ENCODE assay signal across 16 cellular contexts in the genomic region with DNA sequence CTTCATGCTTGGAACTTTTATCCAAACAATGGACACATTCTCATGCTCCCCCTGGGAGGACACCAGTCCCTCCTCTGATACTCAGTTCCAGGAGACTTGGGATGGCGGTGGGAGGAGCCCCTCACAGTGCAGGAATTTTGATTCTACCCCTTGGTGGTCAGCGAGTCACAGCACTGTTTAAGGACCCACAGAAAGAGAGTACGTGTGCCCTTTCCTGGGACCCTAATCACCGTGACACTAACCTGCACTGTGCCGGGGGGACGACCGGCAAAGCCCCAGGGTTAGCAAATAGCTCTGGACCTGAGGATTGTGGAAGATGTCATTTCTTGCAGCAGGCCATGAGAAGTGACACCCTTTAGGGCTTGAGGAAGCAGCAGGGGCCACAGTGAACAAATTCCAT. TPM values are rescaled to one million over a fixed set of nuclear protein-coding genes. Genes with fewer than 3 reads are reported as not detected.
DNase-seq lines count a peak whose midpoint lies in the region; ATAC-seq, FAIRE-seq and TF ChIP-seq lines count a peak whose summit lies in the region.
"Had no signal": no experiment of that assay in that cellular context is flagged by ENCODE, and none has a peak within 500 bp of the region (broad histone marks: within the 10 kb centered on the region; RNA-seq: fewer than 3 reads in every experiment).

No MANE protein-coding gene starts in this region.

- no peak for FAIRE-seq in astrocyte (lab: Jason Lieb, UNC)
- FAIRE-seq: HepG2 had no signal

- peak overlapping the region; percentile 40 for H2BK15ac ChIP-seq in neuronal stem cell (ENCODE audit: low read length)

- H3K9me3 ChIP-seq in astrocyte (ENCODE audit: insufficient read depth, low read depth, low read length) = no peaks in the 10 kb centered on the region
- H3K9me3 ChIP-seq in neuronal stem cell (replicated peaks in 1 of 2; ENCODE audit: control insufficient read depth in 2 of 2, insufficient read depth in 1 of 2, low read depth in 1 of 2, low read length in 2 of 2) = no peaks in the 10 kb centered on the region
- H3K9me3 ChIP-seq in tibial artery = no peaks in the 10 kb centered on the region
- H3K9me3 ChIP-seq: BE2C, HAP-1, SJCRH30 had no signal

- peak overlapping the region; percentile 23 for H3K4me3 ChIP-seq in astrocyte (ENCODE audit: insufficient read depth, low read depth, low read length)
- no peak overlapping the region for H3K4me3 ChIP-seq in neuronal stem cell (ENCODE audit: low read length in 2 of 2)
- H3K4me3 ChIP-seq in tibial artery = no peak overlapping the region
- H3K4me3 ChIP-seq: HAP-1, SJCRH30 had no signal

- peak overlapping the region; percentile 15 for H2AK5ac ChIP-seq in neuronal stem cell (ENCODE audit: low read depth, low read length)

- H3K4me2 ChIP-seq in astrocyte (ENCODE audit: low read length) = peak overlapping the region; percentile 79
- no peak overlapping the region for H3K4me2 ChIP-seq in neuronal stem cell (ENCODE audit: insufficient read depth, low read length, poor library complexity, severe bottlenecking)

- H3K27ac ChIP-seq in astrocyte (ENCODE audit: low read depth, low read length) (no peak overlapping the region), foreskin keratinocyte (peak overlapping the region; percentile 93), neuronal stem cell (replicated peaks; ENCODE audit: low read length) (no peak overlapping the region), tibial artery (peak overlapping the region; percentile 6 to 59)

- H2BK120ac ChIP-seq in neuronal stem cell (ENCODE audit: low read depth, low read length) = no peak overlapping the region

- H3K27ac Mint-ChIP-seq in astrocyte (ENCODE audit: unreplicated experiment) = peak overlapping the region; percentile 49

- peak overlapping the region; percentile 69 for H3K18ac ChIP-seq in neuronal stem cell (ENCODE audit: low read length)

- no peak overlapping the region for H2BK5ac ChIP-seq in neuronal stem cell (ENCODE audit: low read length)

- H4K20me1 ChIP-seq in astrocyte (ENCODE audit: insufficient read depth, low read length) = no peaks in the 10 kb centered on the region

- peaks cover 22% of the 10 kb centered on the region for H3K4me1 ChIP-seq in astrocyte (ENCODE audit: insufficient read depth, low read length)
- H3K4me1 ChIP-seq in foreskin keratinocyte = peaks cover 54% of the 10 kb centered on the region
- H3K4me1 ChIP-seq in neuronal stem cell (ENCODE audit: control insufficient read depth in 2 of 2, insufficient read depth in 1 of 2, low read depth in 1 of 2, low read length in 2 of 2) = peaks cover 0 to 19% of the 10 kb centered on the region in 2 donors
- H3K4me1 ChIP-seq in tibial artery = peaks cover 0 to 55% (median 30%) of the 10 kb centered on the region in 4 donors
- H3K4me1 ChIP-seq: BE2C, HAP-1 had no signal

- H4K8ac ChIP-seq in neuronal stem cell (ENCODE audit: low read depth, low read length) = no peak overlapping the region

- peaks cover 58% of the 10 kb centered on the region for H3K4me1 Mint-ChIP-seq in astrocyte (ENCODE audit: low read depth, unreplicated experiment)

- intact Hi-C loops in tibial artery (cut with DNase I; ENCODE audit: low total_unique reads) = no loop called here
- intact Hi-C loops in head of caudate nucleus (cut with DNase I) = no loop called here

- H3K27me3 Mint-ChIP-seq in astrocyte (ENCODE audit: low read depth, unreplicated experiment) = no peaks in the 10 kb centered on the region

- H3K9me3 Mint-ChIP-seq in astrocyte (ENCODE audit: unreplicated experiment) = peaks cover 3% of the 10 kb centered on the region

- H3K4me3 Mint-ChIP-seq in astrocyte (ENCODE audit: unreplicated experiment) = no peak overlapping the region

- no peak overlapping the region for H4K91ac ChIP-seq in neuronal stem cell (ENCODE audit: low read depth, low read length, poor library complexity)

- H3K9ac ChIP-seq in astrocyte (ENCODE audit: low read length) (peak overlapping the region; percentile 17), neuronal stem cell (ENCODE audit: low read depth, low read length, poor library complexity) (no peak overlapping the region)

- DNase-seq in astrocyte (ENCODE audit: low read depth) (no peak), foreskin keratinocyte (no peak), neuronal stem cell (ENCODE audit: low spot score) (no peak), tibial artery (no peak), OCI-M2 (lab: John Stamatoyannopoulos, UW; ENCODE audit: unreplicated experiment) (no peak), head of caudate nucleus (no peak), LoVo (ENCODE audit: low spot score) (no peak)
- DNase-seq: BE2C, DMS 273 treated with DMSO at 0.1 percent for 48 hours, Karpas-422, NCI-H2029 treated with DMSO at 0.1 percent for 48 hours, NCI-H510A treated with DMSO at 0.1 percent for 48 hours had no signal

- H3K4ac ChIP-seq in neuronal stem cell (ENCODE audit: low read length) = no peak overlapping the region

- ATAC-seq in foreskin keratinocyte (no peak), GM19397 (IDR thresholded peaks at IDR 0.05; ENCODE audit: unreplicated experiment) (no peak)
- ATAC-seq: HepG2 had no signal

- H2AFZ ChIP-seq in astrocyte (ENCODE audit: low read depth, low read length) = peak overlapping the region; percentile 67
- no peak overlapping the region for H2AFZ ChIP-seq in neuronal stem cell (ENCODE audit: low read length)

- no peak overlapping the region for H3K23ac ChIP-seq in neuronal stem cell (ENCODE audit: low read depth, low read length, poor library complexity)

- TF ChIP-seq CTCF in astrocyte (IDR thresholded peaks at IDR 0.05; ENCODE audit: insufficient read depth, low read depth, low read length) = no peak
- no peak for TF ChIP-seq CTCF in foreskin keratinocyte (conservative IDR thresholded peaks at IDR 0.05)
- TF ChIP-seq CTCF in tibial artery (IDR thresholded peaks at IDR 0.05) = no peak

- H2BK12ac ChIP-seq in neuronal stem cell (ENCODE audit: low read length) = no peak overlapping the region

- WGBS in neuronal stem cell (ENCODE audit: extremely low coverage in 2 of 2, insufficient read length in 2 of 2, insufficient replicate concordance in 1 of 2), 2 donors = no CpG with 5 or more reads among the region's 7 CpGs

- no peak overlapping the region for H3K14ac ChIP-seq in neuronal stem cell (ENCODE audit: low read length)

- no peaks in the 10 kb centered on the region for H3K36me3 ChIP-seq in astrocyte (ENCODE audit: insufficient read depth, low read length)
- H3K36me3 ChIP-seq in neuronal stem cell (replicated peaks in 1 of 2; ENCODE audit: control insufficient read depth in 2 of 2, insufficient read depth in 2 of 2, low read length in 2 of 2) = no peaks in the 10 kb centered on the region
- no peaks in the 10 kb centered on the region for H3K36me3 ChIP-seq in tibial artery
- H3K36me3 ChIP-seq: BE2C, HAP-1, SJCRH30 had no signal

- no peaks in the 10 kb centered on the region for H3K79me1 ChIP-seq in neuronal stem cell (ENCODE audit: low read depth, low read length)

- H3K36me3 Mint-ChIP-seq in astrocyte (ENCODE audit: low read depth, unreplicated experiment) = peaks cover 13% of the 10 kb centered on the region

- H3K27me3 ChIP-seq in astrocyte (ENCODE audit: insufficient read depth, low read length) (no peaks in the 10 kb centered on the region), foreskin keratinocyte (no peaks in the 10 kb centered on the region), neuronal stem cell (ENCODE audit: control insufficient read depth in 3 of 3, insufficient read depth in 3 of 3, low read depth in 1 of 3, low read length in 3 of 3) (peaks cover 0 to 5% (median 0%) of the 10 kb centered on the region in 3 experiments), tibial artery (no peaks in the 10 kb centered on the region)
- H3K27me3 ChIP-seq: BE2C, SJCRH30 had no signal

- H3K79me2 ChIP-seq in astrocyte (ENCODE audit: insufficient read depth, low read length) = no peaks in the 10 kb centered on the region

RNA-seq across cellular contexts. Expression of a gene that starts 10.4 kb away (rescaled TPM):
- 26.6 and 28.1 TPM in 2 replicates for total RNA-seq in astrocyte
- 53.8 and 58.4 TPM in 2 replicates for total RNA-seq in foreskin keratinocyte
- polyA plus RNA-seq in foreskin keratinocyte = 24.2 and 24.6 TPM in 2 replicates
- 6.7 TPM for polyA plus RNA-seq in neuronal stem cell (2013, experiment 1 of 2)
- 6.9 TPM for polyA plus RNA-seq in neuronal stem cell (2013, experiment 2 of 2)
- total RNA-seq: HepG2 had no signal
- polyA plus RNA-seq: HepG2 had no signal

Comparison
In these comparisons a context has a peak if more than half of its experiments do, and no peak if none do; other contexts are left out.
1. H3K27ac ChIP-seq: peak in foreskin keratinocyte (single experiment) and tibial artery (2 of 2); none in astrocyte (single experiment) and neuronal stem cell (single experiment).